9 cellular contexts compared by ENCODE assay signal in the genomic region with DNA sequence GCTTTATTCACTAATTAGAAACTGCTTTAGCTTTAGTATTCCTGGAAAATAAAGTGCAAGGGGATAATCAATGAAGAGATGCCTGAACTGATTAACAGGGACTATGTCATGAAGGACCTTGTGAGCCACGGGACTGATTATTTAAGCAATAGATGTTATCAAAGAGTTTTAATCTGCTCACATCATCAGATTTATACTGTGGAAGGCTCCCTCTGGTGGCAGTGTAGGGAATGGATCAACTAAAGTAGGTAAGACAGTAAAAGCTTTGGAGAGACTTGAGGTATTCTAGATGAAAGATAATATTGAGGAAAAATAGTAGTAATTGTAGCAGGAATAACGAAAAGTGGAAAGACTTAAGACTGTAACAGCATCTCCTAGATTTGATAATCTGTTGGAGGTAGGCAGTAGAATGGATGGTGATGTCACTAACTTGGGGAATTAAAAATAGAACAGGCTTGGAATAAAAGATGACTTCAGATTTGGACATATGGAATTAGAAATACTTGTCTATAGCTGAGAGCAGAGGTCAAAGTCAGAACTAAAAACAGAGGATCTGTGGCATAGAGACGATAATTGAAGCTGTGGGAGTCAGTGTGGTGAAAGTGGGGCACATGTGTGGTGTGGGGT.
DNase-seq lines count a peak whose midpoint lies in the region; ATAC-seq and TF ChIP-seq lines count a peak whose summit lies in the region.
"Had no signal": no experiment of that assay in that cellular context is flagged by ENCODE, and none has a peak within 500 bp of the region (broad histone marks: within the 10 kb centered on the region; RNA-seq: fewer than 3 reads in every experiment).

No MANE protein-coding gene starts in this region.

- peak; percentile 2 for DNase-seq in AG08395 (ENCODE audit: low spot score)
- DNase-seq in GM04504 (ENCODE audit: low read depth): peak; percentile 19
- DNase-seq in choroid plexus epithelial cell (ENCODE audit: low read depth): peak; percentile 64
- peak; percentile 71 for DNase-seq in neural progenitor cell (ENCODE audit: low spot score)
- DNase-seq in T-helper 9 cell: no peak
- DNase-seq in NCI-H1092 treated with DMSO at 0.1 percent for 48 hours (lab: John Stamatoyannopoulos, UW): no peak

- no peak overlapping the region for H3K27ac Mint-ChIP-seq in neural progenitor cell
- H3K27ac Mint-ChIP-seq: memory B cell had no signal

- H3K4me3 ChIP-seq in OCI-LY1 (ENCODE audit: low read depth, low read length, poor library complexity, severe bottlenecking) (no peak overlapping the region), choroid plexus epithelial cell (ENCODE audit: low read depth, low read length) (no peak overlapping the region), neural progenitor cell (no peak overlapping the region)

- no peaks in the 10 kb centered on the region for H3K36me3 Mint-ChIP-seq in neural progenitor cell
- H3K36me3 Mint-ChIP-seq: memory B cell had no signal

- H3K27me3 ChIP-seq in OCI-LY1 (ENCODE audit: insufficient read depth, low read length): no peaks in the 10 kb centered on the region
- no peaks in the 10 kb centered on the region for H3K27me3 ChIP-seq in neural progenitor cell

- peak; percentile 91 for TF ChIP-seq CTCF in OCI-LY1 (IDR thresholded peaks at IDR 0.05; ENCODE audit: low read length)
- TF ChIP-seq CTCF in choroid plexus epithelial cell (conservative IDR thresholded peaks at IDR 0.05; ENCODE audit: low read depth, low read length): peak; percentile 68
- TF ChIP-seq CTCF in neural progenitor cell (IDR thresholded peaks at IDR 0.05): peak; percentile 96

- H3K4me2 ChIP-seq in OCI-LY1 (ENCODE audit: low read length) (no peak overlapping the region), neural progenitor cell (no peak overlapping the region)

- no peak overlapping the region for H3K4me3 Mint-ChIP-seq in neural progenitor cell
- H3K4me3 Mint-ChIP-seq: memory B cell had no signal

- H3F3A ChIP-seq in OCI-LY1 (ENCODE audit: insufficient read depth, low read length): no peaks in the 10 kb centered on the region
- no peaks in the 10 kb centered on the region for H3F3A ChIP-seq in neural progenitor cell (ENCODE audit: low read depth)

- H3K9me3 Mint-ChIP-seq in neural progenitor cell: no peaks in the 10 kb centered on the region
- H3K9me3 Mint-ChIP-seq: memory B cell had no signal

- H3K27me3 Mint-ChIP-seq in neural progenitor cell (ENCODE audit: insufficient read depth, low read depth): no peaks in the 10 kb centered on the region

- no peaks in the 10 kb centered on the region for H3K36me3 ChIP-seq in OCI-LY1 (ENCODE audit: insufficient read depth, low read length)
- H3K36me3 ChIP-seq in neural progenitor cell: no peaks in the 10 kb centered on the region

- peaks cover 4% of the 10 kb centered on the region for H3K4me1 Mint-ChIP-seq in neural progenitor cell
- H3K4me1 Mint-ChIP-seq: memory B cell had no signal

- H2AFZ ChIP-seq in OCI-LY1 (ENCODE audit: low read length) (no peak overlapping the region), neural progenitor cell (replicated peaks) (no peak overlapping the region)

- H4K20me1 ChIP-seq in OCI-LY1 (ENCODE audit: insufficient read depth, low read length): no peaks in the 10 kb centered on the region
- no peaks in the 10 kb centered on the region for H4K20me1 ChIP-seq in neural progenitor cell (ENCODE audit: low read depth)

- H3K9me3 ChIP-seq in OCI-LY1 (ENCODE audit: low read length): no peaks in the 10 kb centered on the region
- H3K9me3 ChIP-seq in neural progenitor cell (ENCODE audit: low read depth): no peaks in the 10 kb centered on the region

- no peak overlapping the region for H3K9ac ChIP-seq in OCI-LY1 (ENCODE audit: low read length)
- no peak overlapping the region for H3K9ac ChIP-seq in neural progenitor cell

- peak; percentile 77 for ATAC-seq in HG03175 (IDR thresholded peaks at IDR 0.05; ENCODE audit: unreplicated experiment)

- H3K79me2 ChIP-seq in OCI-LY1 (ENCODE audit: insufficient read depth, low read length) (no peaks in the 10 kb centered on the region), neural progenitor cell (ENCODE audit: low read depth) (no peaks in the 10 kb centered on the region)

- H3K27ac ChIP-seq in OCI-LY1 (ENCODE audit: low read depth, low read length, poor library complexity, severe bottlenecking): no peak overlapping the region
- no peak overlapping the region for H3K27ac ChIP-seq in neural progenitor cell

- H3K4me1 ChIP-seq in OCI-LY1 (ENCODE audit: insufficient read depth, low read length, severe bottlenecking) (no peaks in the 10 kb centered on the region), neural progenitor cell (no peaks in the 10 kb centered on the region)

- no peaks in the 10 kb centered on the region for H3K9me2 ChIP-seq in OCI-LY1 (ENCODE audit: low read depth, low read length)

Comparison
In these comparisons a context has a peak if more than half of its experiments do, and no peak if none do; other contexts are left out.
1. DNase-seq: peak in AG08395 (single experiment), GM04504 (single experiment), choroid plexus epithelial cell (single experiment) and neural progenitor cell (single experiment); none in T-helper 9 cell (single experiment) and NCI-H1092 treated with DMSO at 0.1 percent for 48 hours (single experiment).
2. Peak in every context shown above with its lines, with median percentiles within 50 percentile points of each other: CTCF ChIP-seq.